Comparison of ENCODE assay signal across 14 cellular contexts in genomic region chr4:18630218-18631110, GRCh38.
DNase-seq lines count a peak whose midpoint lies in the region; ATAC-seq and TF ChIP-seq lines count a peak whose summit lies in the region.
"Had no signal": no experiment of that assay in that cellular context is flagged by ENCODE, and none has a peak within 500 bp of the region (broad histone marks: within the 10 kb centered on the region; RNA-seq: fewer than 3 reads in every experiment).

No MANE protein-coding gene starts in this region.

- H3K4me3 ChIP-seq in naive thymus-derived CD4-positive, alpha-beta T cell (ENCODE audit: low read length): no peak overlapping the region
- H3K4me3 ChIP-seq: BLaER1 treated with 17β-estradiol and CSF1 and Interleukin-3, amounts not matched to agents 10 nM and 100 nM; GM23248 had no signal

- no peaks in the 10 kb centered on the region for H3K36me3 ChIP-seq in naive thymus-derived CD4-positive, alpha-beta T cell (ENCODE audit: control insufficient read depth in 2 of 3, insufficient read depth in 3 of 3, low read length in 3 of 3)
- H3K36me3 ChIP-seq: BLaER1 treated with 17β-estradiol and CSF1 and Interleukin-3, amounts not matched to agents 10 nM and 100 nM had no signal

- no peaks in the 10 kb centered on the region for H3K27me3 Mint-ChIP-seq in stimulated activated naive CD8-positive, alpha-beta T cell treated with anti-CD3 and anti-CD28 coated beads, Interleukin-15, amount 100 ng/mL, for 72 hours
- no peaks in the 10 kb centered on the region for H3K27me3 Mint-ChIP-seq in chondrocyte (ENCODE audit: low read depth)
- H3K27me3 Mint-ChIP-seq in naive thymus-derived CD4-positive, alpha-beta T cell: peaks cover 0 to 10% (median 3%) of the 10 kb centered on the region in 5 donors
- H3K27me3 Mint-ChIP-seq in activated CD4-positive, alpha-beta memory T cell treated with anti-CD3 and anti-CD28 coated beads, Interleukin-2, amount 10 ng/mL, durations not matched to agents 7 days and 5 days: no peaks in the 10 kb centered on the region
- H3K27me3 Mint-ChIP-seq: CD4-positive, CD25-positive, alpha-beta regulatory T cell had no signal

- no peak for DNase-seq in stimulated activated naive CD8-positive, alpha-beta T cell treated with anti-CD3 and anti-CD28 coated beads, Interleukin-15, amount 100 ng/mL, for 72 hours
- DNase-seq in stimulated activated naive CD8-positive, alpha-beta T cell treated with anti-CD3 and anti-CD28 coated beads, Interleukin-15, Interleukin-2, amounts not matched to agents 100 U/mL and 50 U/mL, for 24 hours: no peak
- peak; percentile 89 for DNase-seq in chondrocyte (ENCODE audit: low spot score)
- no peak for DNase-seq in naive thymus-derived CD4-positive, alpha-beta T cell
- DNase-seq in activated CD4-positive, alpha-beta memory T cell treated with anti-CD3 and anti-CD28 coated beads, Interleukin-2, amount 10 ng/mL, durations not matched to agents 7 days and 5 days: no peak
- no peak for DNase-seq in HuH-7 (ENCODE audit: low spot score)
- DNase-seq: AML-193; CD4-positive, CD25-positive, alpha-beta regulatory T cell; DMS 273 treated with DMSO at 0.1 percent for 48 hours; DMS79 treated with DMSO at 0.1 percent for 48 hours; EL; GM23248 had no signal

- H3K27me3 ChIP-seq in naive thymus-derived CD4-positive, alpha-beta T cell (ENCODE audit: control insufficient read depth in 2 of 2, insufficient read depth in 2 of 2, low read length in 2 of 2): no peaks in the 10 kb centered on the region
- H3K27me3 ChIP-seq: BLaER1 treated with 17β-estradiol and CSF1 and Interleukin-3, amounts not matched to agents 10 nM and 100 nM had no signal

- ATAC-seq in stimulated activated naive CD8-positive, alpha-beta T cell treated with anti-CD3 and anti-CD28 coated beads, Interleukin-15, amount 100 ng/mL, for 72 hours: peak; percentile 66
- no peak for ATAC-seq in stimulated activated naive CD8-positive, alpha-beta T cell treated with anti-CD3 and anti-CD28 coated beads, Interleukin-15, Interleukin-2, amounts not matched to agents 100 U/mL and 50 U/mL, for 24 hours
- ATAC-seq in naive thymus-derived CD4-positive, alpha-beta T cell: peak; percentile 12
- ATAC-seq: HCT116 had no signal

- no peaks in the 10 kb centered on the region for H3K4me1 Mint-ChIP-seq in stimulated activated naive CD8-positive, alpha-beta T cell treated with anti-CD3 and anti-CD28 coated beads, Interleukin-15, amount 100 ng/mL, for 72 hours
- peaks cover 20% of the 10 kb centered on the region for H3K4me1 Mint-ChIP-seq in chondrocyte (ENCODE audit: low read depth)
- no peaks in the 10 kb centered on the region for H3K4me1 Mint-ChIP-seq in naive thymus-derived CD4-positive, alpha-beta T cell
- no peaks in the 10 kb centered on the region for H3K4me1 Mint-ChIP-seq in activated CD4-positive, alpha-beta memory T cell treated with anti-CD3 and anti-CD28 coated beads, Interleukin-2, amount 10 ng/mL, durations not matched to agents 7 days and 5 days
- H3K4me1 Mint-ChIP-seq: CD4-positive, CD25-positive, alpha-beta regulatory T cell had no signal

- no peak overlapping the region for H3K4me3 Mint-ChIP-seq in stimulated activated naive CD8-positive, alpha-beta T cell treated with anti-CD3 and anti-CD28 coated beads, Interleukin-15, amount 100 ng/mL, for 72 hours
- H3K4me3 Mint-ChIP-seq in chondrocyte (ENCODE audit: unreplicated experiment): no peak overlapping the region
- no peak overlapping the region for H3K4me3 Mint-ChIP-seq in naive thymus-derived CD4-positive, alpha-beta T cell
- H3K4me3 Mint-ChIP-seq in activated CD4-positive, alpha-beta memory T cell treated with anti-CD3 and anti-CD28 coated beads, Interleukin-2, amount 10 ng/mL, durations not matched to agents 7 days and 5 days: no peak overlapping the region
- H3K4me3 Mint-ChIP-seq: CD4-positive, CD25-positive, alpha-beta regulatory T cell had no signal

- no peak overlapping the region for H3K27ac ChIP-seq in naive thymus-derived CD4-positive, alpha-beta T cell (ENCODE audit: low read depth, low read length)
- H3K27ac ChIP-seq: BLaER1 treated with 17β-estradiol and CSF1 and Interleukin-3, amounts not matched to agents 10 nM and 100 nM; GM23248 had no signal

- POLR2A ChIA-PET in naive thymus-derived CD4-positive, alpha-beta T cell (lab: Charles Lee): no interaction called here
- POLR2A ChIA-PET in activated CD4-positive, alpha-beta memory T cell treated with anti-CD3 and anti-CD28 coated beads, Interleukin-2, amount 10 ng/mL, durations not matched to agents 7 days and 5 days (lab: Charles Lee): no interaction called here

- CTCF ChIA-PET in naive thymus-derived CD4-positive, alpha-beta T cell (lab: Charles Lee): no interaction called here
- CTCF ChIA-PET in activated CD4-positive, alpha-beta memory T cell treated with anti-CD3 and anti-CD28 coated beads, Interleukin-2, amount 10 ng/mL, durations not matched to agents 7 days and 5 days (lab: Charles Lee): no interaction called here

- no peaks in the 10 kb centered on the region for H3K4me1 ChIP-seq in naive thymus-derived CD4-positive, alpha-beta T cell (ENCODE audit: control insufficient read depth in 2 of 2, insufficient read depth in 2 of 2, low read length in 2 of 2)
- H3K4me1 ChIP-seq: BLaER1 treated with 17β-estradiol and CSF1 and Interleukin-3, amounts not matched to agents 10 nM and 100 nM had no signal

- no peaks in the 10 kb centered on the region for H3K9me3 ChIP-seq in naive thymus-derived CD4-positive, alpha-beta T cell (ENCODE audit: control insufficient read depth in 2 of 3, low read length in 3 of 3)

- intact Hi-C loops in naive thymus-derived CD4-positive, alpha-beta T cell (cut with micrococcal nuclease): no loop called here

- H3K36me3 Mint-ChIP-seq in chondrocyte (ENCODE audit: low read depth): no peaks in the 10 kb centered on the region
- no peaks in the 10 kb centered on the region for H3K36me3 Mint-ChIP-seq in naive thymus-derived CD4-positive, alpha-beta T cell
- H3K36me3 Mint-ChIP-seq in activated CD4-positive, alpha-beta memory T cell treated with anti-CD3 and anti-CD28 coated beads, Interleukin-2, amount 10 ng/mL, durations not matched to agents 7 days and 5 days (ENCODE audit: low read depth): no peaks in the 10 kb centered on the region
- H3K36me3 Mint-ChIP-seq: CD4-positive, CD25-positive, alpha-beta regulatory T cell had no signal

- no peak overlapping the region for H3K27ac Mint-ChIP-seq in stimulated activated naive CD8-positive, alpha-beta T cell treated with anti-CD3 and anti-CD28 coated beads, Interleukin-15, amount 100 ng/mL, for 72 hours
- H3K27ac Mint-ChIP-seq in chondrocyte (ENCODE audit: unreplicated experiment): no peak overlapping the region
- H3K27ac Mint-ChIP-seq in naive thymus-derived CD4-positive, alpha-beta T cell: no peak overlapping the region
- H3K27ac Mint-ChIP-seq in activated CD4-positive, alpha-beta memory T cell treated with anti-CD3 and anti-CD28 coated beads, Interleukin-2, amount 10 ng/mL, durations not matched to agents 7 days and 5 days: no peak overlapping the region
- H3K27ac Mint-ChIP-seq: CD4-positive, CD25-positive, alpha-beta regulatory T cell had no signal

- H3K9me3 Mint-ChIP-seq in stimulated activated naive CD8-positive, alpha-beta T cell treated with anti-CD3 and anti-CD28 coated beads, Interleukin-15, amount 100 ng/mL, for 72 hours: no peaks in the 10 kb centered on the region
- peaks cover 5% of the 10 kb centered on the region for H3K9me3 Mint-ChIP-seq in chondrocyte (ENCODE audit: low read depth)
- peaks cover 0 to 6% (median 0%) of the 10 kb centered on the region in 11 donors for H3K9me3 Mint-ChIP-seq in naive thymus-derived CD4-positive, alpha-beta T cell
- H3K9me3 Mint-ChIP-seq in activated CD4-positive, alpha-beta memory T cell treated with anti-CD3 and anti-CD28 coated beads, Interleukin-2, amount 10 ng/mL, durations not matched to agents 7 days and 5 days: peaks cover 3% of the 10 kb centered on the region

- TF ChIP-seq CTCF in chondrocyte (IDR thresholded peaks at IDR 0.05): no peak
